ENCODE assay signal across 30 cellular contexts in the genomic region with DNA sequence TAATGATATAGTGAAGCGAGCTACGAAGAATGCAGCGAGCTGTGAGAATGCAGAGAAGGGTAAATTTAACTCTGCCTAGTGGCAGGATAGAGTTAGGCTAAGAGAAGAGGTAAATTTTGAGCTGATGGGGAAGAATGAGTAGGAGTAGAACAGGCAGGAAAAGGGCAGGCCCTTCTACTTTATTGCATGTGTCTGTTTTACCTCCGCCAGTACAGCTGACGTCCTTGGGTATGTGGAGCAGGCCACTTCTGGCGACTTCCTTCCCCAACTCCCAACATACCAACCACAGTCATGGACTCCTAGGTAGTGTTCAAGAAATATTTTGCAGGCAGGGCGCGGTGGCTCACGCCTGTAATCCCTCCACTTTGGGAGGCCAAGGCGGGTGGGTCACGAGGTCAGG.
"Had no signal": no experiment of that assay in that cellular context is flagged by ENCODE, and none has a peak within 500 bp of the region (broad histone marks: within the 10 kb centered on the region; RNA-seq: fewer than 3 reads in every experiment).

No MANE protein-coding gene starts in this region.

- H3K4me1 ChIP-seq: parathyroid adenoma, psoas muscle, thyroid gland, upper lobe of right lung, uterus had no signal

- FAIRE-seq: small intestine had no signal

- H3K4me1 Mint-ChIP-seq: stimulated activated effector memory CD8-positive, alpha-beta T cell treated with anti-CD3 and anti-CD28 coated beads, Interleukin-12 subunit alpha, Interleukin-12 subunit beta, amount 100 ng/mL, for 72 hours had no signal

- ATAC-seq: naive thymus-derived CD8-positive, alpha-beta T cell; psoas muscle; right cardiac atrium; right lobe of liver; stimulated activated naive B cell treated with anti-CD40 and anti-IgM and Interleukin-4, amounts not matched to agents 10 μg/mL and 1 μg/mL and 100 μg/mL, for 72 hours; upper lobe of right lung had no signal

- H3K36me3 Mint-ChIP-seq: naive thymus-derived CD8-positive, alpha-beta T cell; natural killer cell treated with Interleukin-12 subunit alpha and Interleukin-12 subunit beta and Interleukin-15 and Interleukin-18, amount 100 ng/mL, for 72 hours; stimulated activated effector memory CD8-positive, alpha-beta T cell treated with anti-CD3 and anti-CD28 coated beads, Interleukin-12 subunit alpha, Interleukin-12 subunit beta, amount 100 ng/mL, for 72 hours; stimulated activated naive B cell treated with anti-CD40 and anti-IgM and Interleukin-4, amounts not matched to agents 10 μg/mL and 1 μg/mL and 100 μg/mL, for 72 hours; type B pancreatic cell had no signal

- H3K9ac ChIP-seq: parathyroid adenoma had no signal

- H3K4me3 ChIP-seq: ovary, psoas muscle, right lobe of liver, sigmoid colon, stomach, thoracic aorta, thyroid gland, tibial nerve, upper lobe of right lung, uterus had no signal

- H3K27ac Mint-ChIP-seq: naive thymus-derived CD8-positive, alpha-beta T cell; nephron progenitor cell; progenitor cell of endocrine pancreas; stimulated activated effector memory CD8-positive, alpha-beta T cell treated with anti-CD3 and anti-CD28 coated beads, Interleukin-12 subunit alpha, Interleukin-12 subunit beta, amount 100 ng/mL, for 72 hours; stimulated activated naive B cell treated with anti-CD40 and anti-IgM and Interleukin-4, amounts not matched to agents 10 μg/mL and 1 μg/mL and 100 μg/mL, for 72 hours; stimulated activated naive CD8-positive, alpha-beta T cell treated with anti-CD3 and anti-CD28 coated beads, Interleukin-15, Interleukin-2, amounts not matched to agents 100 ng/mL and 50 ng/mL, for 24 hours; type B pancreatic cell had no signal

- H3K9me3 ChIP-seq: neutrophil, ovary, psoas muscle, right lobe of liver, sigmoid colon, stomach, thoracic aorta, thyroid gland, tibial nerve, upper lobe of right lung, uterus had no signal

- H3K9me3 Mint-ChIP-seq: naive thymus-derived CD8-positive, alpha-beta T cell; natural killer cell treated with Interleukin-12 subunit alpha and Interleukin-12 subunit beta and Interleukin-15 and Interleukin-18, amount 100 ng/mL, for 72 hours; neural crest cell; stimulated activated effector memory CD8-positive, alpha-beta T cell treated with anti-CD3 and anti-CD28 coated beads, Interleukin-12 subunit alpha, Interleukin-12 subunit beta, amount 100 ng/mL, for 72 hours; stimulated activated naive CD8-positive, alpha-beta T cell treated with anti-CD3 and anti-CD28 coated beads, Interleukin-15, Interleukin-2, amounts not matched to agents 100 ng/mL and 50 ng/mL, for 24 hours; type B pancreatic cell had no signal

- H3K27me3 ChIP-seq: neutrophil, ovary, right lobe of liver, sigmoid colon, stomach, thyroid gland, tibial nerve, upper lobe of right lung, uterus had no signal

- H3K4me3 Mint-ChIP-seq: naive thymus-derived CD8-positive, alpha-beta T cell; natural killer cell treated with Interleukin-12 subunit alpha and Interleukin-12 subunit beta and Interleukin-15 and Interleukin-18, amount 100 ng/mL, for 72 hours; nephron progenitor cell; neural crest cell; stimulated activated effector memory CD8-positive, alpha-beta T cell treated with anti-CD3 and anti-CD28 coated beads, Interleukin-12 subunit alpha, Interleukin-12 subunit beta, amount 100 ng/mL, for 72 hours; stimulated activated naive B cell treated with anti-CD40 and anti-IgM and Interleukin-4, amounts not matched to agents 10 μg/mL and 1 μg/mL and 100 μg/mL, for 72 hours; stimulated activated naive CD8-positive, alpha-beta T cell treated with anti-CD3 and anti-CD28 coated beads, Interleukin-15, Interleukin-2, amounts not matched to agents 100 ng/mL and 50 ng/mL, for 24 hours; type B pancreatic cell had no signal

- DNase-seq: naive thymus-derived CD8-positive, alpha-beta T cell; nephron progenitor cell; nucleus accumbens; ovary; posterior cingulate gyrus; psoas muscle; right cardiac atrium; right lobe of liver; sigmoid colon; small intestine; stimulated activated CD4-positive, alpha-beta T cell treated with anti-CD3 and anti-CD28 coated beads, Interleukin-15, amount 100 ng/mL, for 24 hours; stimulated activated CD4-positive, alpha-beta T cell treated with anti-CD3 and anti-CD28 coated beads, Interleukin-2, amount 100 ng/mL, for 24 hours; stimulated activated CD4-positive, alpha-beta T cell treated with anti-CD3 and anti-CD28 coated beads, Interleukin-2, amount 100 ng/mL, for 48 hours; stimulated activated CD4-positive, alpha-beta T cell treated with anti-CD3 and anti-CD28 coated beads, Interleukin-4, amount 100 ng/mL, for 24 hours; stimulated activated naive B cell treated with anti-CD40 and anti-IgM and Interleukin-4, amounts not matched to agents 10 μg/mL and 1 μg/mL and 100 μg/mL, for 72 hours; stimulated activated naive CD4-positive, alpha-beta T cell treated with Interleukin-2 at 50 U/mL for 16 hours; stomach; thyroid gland; upper lobe of right lung; uterus had no signal

- H3K36me3 ChIP-seq: neutrophil, ovary, right lobe of liver, sigmoid colon, stomach, thoracic aorta, thyroid gland, tibial nerve, upper lobe of right lung, uterus had no signal

- H3K27ac ChIP-seq: neutrophil, ovary, parathyroid adenoma, psoas muscle, right lobe of liver, stomach, thoracic aorta, thyroid gland, tibial nerve, upper lobe of right lung, uterus had no signal

- H3K79me2 ChIP-seq: parathyroid adenoma had no signal

- H2AFZ ChIP-seq: parathyroid adenoma had no signal

- H3K27me3 Mint-ChIP-seq: naive thymus-derived CD8-positive, alpha-beta T cell; natural killer cell treated with Interleukin-12 subunit alpha and Interleukin-12 subunit beta and Interleukin-15 and Interleukin-18, amount 100 ng/mL, for 72 hours; progenitor cell of endocrine pancreas; stimulated activated naive B cell treated with anti-CD40 and anti-IgM and Interleukin-4, amounts not matched to agents 10 μg/mL and 1 μg/mL and 100 μg/mL, for 72 hours; stimulated activated naive CD8-positive, alpha-beta T cell treated with anti-CD3 and anti-CD28 coated beads, Interleukin-15, Interleukin-2, amounts not matched to agents 100 ng/mL and 50 ng/mL, for 24 hours; type B pancreatic cell had no signal
